In genomic region chr19:10517361-10517759, GRCh38 we compare ENCODE assay signal across 8 cellular contexts. TPM values are rescaled to one million over a fixed set of nuclear protein-coding genes. Genes with fewer than 3 reads are reported as not detected.
A peak's percentile ranks its signal among the peaks of the same experiment; 100 is the strongest.
DNase-seq lines count a peak whose midpoint lies in the region; ATAC-seq, FAIRE-seq and TF ChIP-seq lines count a peak whose summit lies in the region.

Gene S1PR5 (minus strand): TSS chr19:10517447. CDS start chr19:10515011, 2,436 bp downstream.

- intact Hi-C loops in K562 (cut with micrococcal nuclease): no loop called here
- intact Hi-C loops in kidney (cut with DNase I): no loop called here
- intact Hi-C loops in testis (cut with DNase I; ENCODE audit: low total_unique reads): no loop called here

- no peaks in the 10 kb centered on the region for H3K9me1 ChIP-seq in K562 (ENCODE audit: control insufficient read depth, insufficient read depth, low read length)

- FAIRE-seq in K562 (lab: Jason Lieb, UNC) (no peak), kidney (lab: Jason Lieb, UNC) (no peak)

- CTCF ChIA-PET in K562 (lab: Yijun Ruan, JAX; ENCODE audit: low intra/inter-chr PET ratio): interaction anchor here (0.9 kb wide), 1 partner anchor 11 kb away, joined by 3 read pairs; no protein-coding TSS in a partner anchor

- no peaks in the 10 kb centered on the region for H3K9me3 ChIP-seq in MM.1S (replicated peaks; ENCODE audit: insufficient read depth, low read length)
- H3K9me3 ChIP-seq in K562 (replicated peaks; ENCODE audit: control insufficient read depth, insufficient read depth, low read depth, low read length): no peaks in the 10 kb centered on the region
- H3K9me3 ChIP-seq in kidney (ENCODE audit: control insufficient read depth in 1 of 2, low read length in 2 of 2): no peaks in the 10 kb centered on the region
- no peaks in the 10 kb centered on the region for H3K9me3 ChIP-seq in testis

- H3K9me2 ChIP-seq in MM.1S (replicated peaks; ENCODE audit: insufficient read depth, low read length): no peaks in the 10 kb centered on the region

- H3K4me3 ChIP-seq in MM.1S (ENCODE audit: low read length): no peak within 1 kb of the TSS
- peak within 1 kb of the TSS; percentile 30 for H3K4me3 ChIP-seq in K562
- peak within 1 kb of the TSS in 1 of 2 donors; percentile 35 for H3K4me3 ChIP-seq in kidney (ENCODE audit: low read length in 2 of 2)
- peak within 1 kb of the TSS; percentile 4 to 45 for H3K4me3 ChIP-seq in testis

- H3K27ac ChIP-seq in MM.1S (ENCODE audit: low read length) (no peak within 1 kb of the TSS), K562 (ENCODE audit: extremely low read depth, low read depth, low read length) (no peak within 1 kb of the TSS), kidney (ENCODE audit: low read depth in 2 of 2, low read length in 2 of 2) (peak within 1 kb of the TSS in 1 of 2 donors; percentile 36), testis (no peak within 1 kb of the TSS)

- TF ChIP-seq RAD21 in K562 (CRISPR knock-in tag; conservative IDR thresholded peaks at IDR 0.05 in 1 of 2, IDR thresholded peaks at IDR 0.05 in 1 of 2): no peak

- H3K79me2 ChIP-seq in MM.1S (ENCODE audit: low read length) (no peaks in the 10 kb centered on the region), K562 (ENCODE audit: control insufficient read depth, insufficient read depth, low read length) (no peaks in the 10 kb centered on the region)

- TF ChIP-seq POLR2A in K562 (conservative IDR thresholded peaks at IDR 0.05) (no peak), testis (IDR thresholded peaks at IDR 0.05) (no peak)

- no peak for TF ChIP-seq EP300 in K562 (IDR thresholded peaks at IDR 0.05; ENCODE audit: low read length)

- DNase-seq in D341Med (ENCODE audit: low spot score) (peak; percentile 70), MM.1S (no peak), K562 (ENCODE audit: extremely low read depth in 1 of 4, low spot score in 3 of 4) (peak; percentile 34 to 70 (median 58)), kidney (peak; percentile 81), testis (no peak), glomerular visceral epithelial cell (ENCODE audit: extremely low spot score) (no peak), GF-D8 (lab: John Stamatoyannopoulos, UW) (no peak)

- POLR2A ChIA-PET in K562 (lab: Yijun Ruan, JAX): interaction anchor here (0.6 to 1.3 kb wide), 4 partner anchors 11 to 48 kb away, joined by 3 to 5 read pairs (median 4); no protein-coding TSS in a partner anchor

- ATAC-seq in K562 (peak; percentile 69), GM19351 (IDR thresholded peaks at IDR 0.05; ENCODE audit: unreplicated experiment) (no peak)

- H3K9ac ChIP-seq in MM.1S (ENCODE audit: low read length) (no peak within 1 kb of the TSS), K562 (ENCODE audit: insufficient read depth in 1 of 2, low read depth in 2 of 2, low read length in 2 of 2) (peak within 1 kb of the TSS in 1 of 2 experiments; percentile 86; a peak in 3 of 4 replicates), kidney (ENCODE audit: low read length in 2 of 2) (no peak within 1 kb of the TSS)

- H2AFZ ChIP-seq in MM.1S (ENCODE audit: low read length): no peak within 1 kb of the TSS
- peak within 1 kb of the TSS; percentile 69 for H2AFZ ChIP-seq in K562 (ENCODE audit: low read depth, low read length)

- no peaks in the 10 kb centered on the region for H3K36me3 ChIP-seq in MM.1S (replicated peaks; ENCODE audit: insufficient read depth, low read length)
- H3K36me3 ChIP-seq in K562 (ENCODE audit: control insufficient read depth, insufficient read depth, low read length): no peaks in the 10 kb centered on the region
- H3K36me3 ChIP-seq in kidney (ENCODE audit: control insufficient read depth in 1 of 2, insufficient read depth in 2 of 2, low read length in 2 of 2): no peaks in the 10 kb centered on the region
- no peaks in the 10 kb centered on the region for H3K36me3 ChIP-seq in testis (ENCODE audit: low read depth, missing control alignments)

- in situ Hi-C loops in K562 (cut with MboI): no loop called here

- H3K4me1 ChIP-seq in MM.1S (ENCODE audit: low read length) (no peaks in the 10 kb centered on the region), K562 (replicated peaks in 1 of 2; ENCODE audit: control insufficient read depth in 2 of 2, insufficient read depth in 2 of 2, low read length in 2 of 2) (peaks cover 19 to 48% of the 10 kb centered on the region in 2 experiments; a peak in 4 of 5 replicates), kidney (ENCODE audit: control insufficient read depth in 1 of 2, insufficient read depth in 1 of 2, low read depth in 1 of 2, low read length in 2 of 2) (peaks cover 4 to 6% of the 10 kb centered on the region in 2 donors), testis (peaks cover 13% of the 10 kb centered on the region)

- H3K4me2 ChIP-seq in MM.1S (ENCODE audit: low read depth, low read length) (peak within 1 kb of the TSS; percentile 27; the same call in 1 of the 2 replicates), K562 (ENCODE audit: insufficient read depth, low read length) (peak within 1 kb of the TSS; percentile 49)

- BruUV-seq in K562 (replicated peaks; lab: Mats Ljungman, UMichigan): no TSS peak

- H3F3A ChIP-seq in MM.1S (ENCODE audit: insufficient read depth, low read length): no peaks in the 10 kb centered on the region

- 25% methylated on average over 14 of the region's 39 CpGs for WGBS in K562 (ENCODE audit: insufficient coverage, low coverage, missing lambda C conversion rate)
- WGBS in testis, 2 donors: 0% methylated on average over 16 of the region's 39 CpGs; no CpG with 5 or more reads in 1 of the 2 donors

- TF ChIP-seq CTCF in MM.1S (IDR thresholded peaks at IDR 0.05; ENCODE audit: low read length): no peak
- TF ChIP-seq CTCF in K562 (IDR thresholded peaks at IDR 0.05 in 2 of 3, conservative IDR thresholded peaks at IDR 0.05 in 1 of 3; ENCODE audit: insufficient read depth in 2 of 3, low read depth in 1 of 3, low read length in 3 of 3): no peak
- TF ChIP-seq CTCF in kidney (IDR thresholded peaks at IDR 0.05; ENCODE audit: borderline replicate concordance, extremely low read depth, insufficient read depth): no peak
- no peak for TF ChIP-seq CTCF in testis (IDR thresholded peaks at IDR 0.05)

- H4K20me1 ChIP-seq in MM.1S (ENCODE audit: insufficient read depth, low read length) (no peaks in the 10 kb centered on the region), K562 (replicated peaks; ENCODE audit: control insufficient read depth, insufficient read depth, low read length) (no peaks in the 10 kb centered on the region; the same call in 1 of the 2 replicates)

- H3K27me3 ChIP-seq in MM.1S (replicated peaks; ENCODE audit: insufficient read depth, low read length) (peaks cover 76% of the 10 kb centered on the region), K562 (ENCODE audit: control insufficient read depth in 2 of 2, insufficient read depth in 2 of 2, low read length in 2 of 2) (peaks cover 0 to 16% of the 10 kb centered on the region in 2 experiments; a peak in 4 of 5 replicates), testis (no peaks in the 10 kb centered on the region)

TF ChIP-seq in K562, 482 proteins besides CTCF, POLR2A, EP300 and RAD21:
- TF ChIP-seq FIP1L1 (IDR thresholded peaks at IDR 0.05; ENCODE audit: low read depth, low read length, poor library complexity, severe bottlenecking) (peak; percentile 13), RBFOX2 (IDR thresholded peaks at IDR 0.05; ENCODE audit: low read depth, low read length) (peak; percentile 30; the same call in 1 of the 2 replicates), PCBP1 (IDR thresholded peaks at IDR 0.05; ENCODE audit: low read depth, low read length, poor library complexity, severe bottlenecking) (no peak), NFE2 (IDR thresholded peaks at IDR 0.05; ENCODE audit: low read depth) (no peak), ZFX (CRISPR knock-in tag; IDR thresholded peaks at IDR 0.05) (0 out of 2 replicates have a peak, but pooled peaks have one; percentile 20), ZNF263 (CRISPR knock-in tag; IDR thresholded peaks at IDR 0.05; ENCODE audit: borderline replicate concordance) (peak; percentile 84)

RNA-seq across cellular contexts. Expression of gene S1PR5, which starts in this region (rescaled TPM):
- 0.48 and 1.0 TPM in 2 replicates for total RNA-seq in K562 (2011; cell fraction: chromatin; rRNA removed; ENCODE audit: low replicate concordance)
- total RNA-seq in K562 (2011; cell fraction: nucleolus; rRNA removed): 0.92 and 1.0 TPM in 2 replicates
- 0.31 and 0.81 TPM in 2 replicates for total RNA-seq in K562 (2011; cell fraction: nucleoplasm; rRNA removed)
- total RNA-seq in K562 (2014; rRNA removed) (0.18 and 0.37 TPM in 2 replicates), K562 (2014; rRNA removed; fragmentation: Illumina TruSeq; extraction: Trizol) (0.26 TPM in 1 of 2 replicates, not detected in the other), K562 (2015; rRNA removed; fragmentation: Illumina TruSeq; extraction: Trizol) (0.11 TPM in 1 of 2 replicates, not detected in the other), K562 (2021) (0.16 and 0.35 TPM in 2 replicates), kidney (0.69 TPM), testis (under 1 TPM; 0.12 to 0.31 TPM)
- polyA plus RNA-seq in K562 (2011; rRNA removed) (0.14 and 0.54 TPM in 2 replicates), K562 (2014; fragmentation: Illumina TruSeq; extraction: Trizol) (0.17 TPM in 1 of 2 replicates, not detected in the other), K562 (2014; fragmentation: Nextera tagmentation; extraction: Ambion mirVana) (under 1 TPM in 1 of 2 experiments, not detected in 1; 0.03 TPM), K562 (2014; rRNA removed) (0.12 and 0.49 TPM in 2 replicates), kidney (ENCODE audit: insufficient read depth, low read depth, low replicate concordance) (0.84 TPM), testis (ENCODE audit: insufficient read depth, low read depth, low replicate concordance) (0.61 TPM)
- polyA plus RNA-seq in K562 (2011; cell fraction: cytosol; rRNA removed): 0.19 and 1.3 TPM in 2 replicates
- polyA plus RNA-seq in K562 (2011; cell fraction: nucleus; rRNA removed): 0.15 and 0.46 TPM in 2 replicates
- polyA plus RNA-seq in K562 (2012): 0.12 and 0.25 TPM in 2 replicates
- polyA minus RNA-seq in K562 (2011; rRNA and poly(A)+ RNA removed): 0.67 and 0.78 TPM in 2 replicates
- polyA minus RNA-seq in K562 (2011; cell fraction: cytosol; rRNA and poly(A)+ RNA removed): not detected in 2 replicates
- 0.27 and 0.44 TPM in 2 replicates for polyA minus RNA-seq in K562 (2011; cell fraction: nucleus; rRNA and poly(A)+ RNA removed)

Comparison
In these comparisons a context has a peak if more than half of its experiments do, and no peak if none do; other contexts are left out.
1. Peak in DNase-seq in kidney; RNA of the gene not detected or under 1 TPM.
2. DNase-seq: peak in D341Med (single experiment) and K562 (4 of 4); none in MM.1S (single experiment), testis (single experiment), glomerular visceral epithelial cell (single experiment) and GF-D8 (single experiment).